ENCODE assay signal across 19 cellular contexts in the genomic region with DNA sequence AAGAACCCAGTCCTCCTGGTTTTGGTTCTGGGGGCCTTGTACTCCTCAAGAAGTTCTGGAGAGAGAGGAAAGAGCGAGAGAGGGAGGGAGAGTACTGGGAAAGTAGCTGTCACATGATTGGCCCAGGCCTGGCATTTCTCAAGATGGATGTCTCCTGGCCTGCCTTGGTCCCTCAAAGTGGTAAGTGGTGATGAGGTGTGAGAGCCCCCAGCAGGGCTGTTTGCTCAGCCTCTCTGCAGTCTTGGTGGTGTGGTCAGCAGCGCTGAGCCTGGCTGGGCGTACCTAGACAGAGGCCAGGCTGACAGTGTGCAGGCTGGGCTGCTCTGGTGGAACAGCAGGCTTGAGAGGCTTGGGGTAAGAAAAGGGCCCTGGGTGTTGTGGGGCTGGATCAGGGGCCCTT. TPM values are rescaled to one million over a fixed set of nuclear protein-coding genes. Genes with fewer than 3 reads are reported as not detected.
"Had no signal": no experiment of that assay in that cellular context is flagged by ENCODE, and none has a peak within 500 bp of the region (broad histone marks: within the 10 kb centered on the region; RNA-seq: fewer than 3 reads in every experiment).

No MANE protein-coding gene starts in this region.

- ATAC-seq: activated T-helper 17 cell treated with anti-CD3 and anti-CD28 coated beads, Interleukin-2, amount 50 U/mL, for 72 hours; body of pancreas; foreskin keratinocyte; natural killer cell had no signal

- H3K36me3 Mint-ChIP-seq: natural killer cell had no signal

- H3K27ac ChIP-seq: adrenal gland, body of pancreas, foreskin keratinocyte, hepatocyte, upper lobe of left lung had no signal

- H3K9me3 ChIP-seq: adrenal gland, body of pancreas, upper lobe of left lung had no signal

- H3K4me3 Mint-ChIP-seq: activated T-helper 17 cell treated with anti-CD3 and anti-CD28 coated beads, Interleukin-2, amount 50 U/mL, for 72 hours; natural killer cell had no signal

- H3K27ac Mint-ChIP-seq: activated T-helper 17 cell treated with anti-CD3 and anti-CD28 coated beads, Interleukin-2, amount 50 U/mL, for 72 hours; natural killer cell had no signal

- DNase-seq: activated CD4-positive, alpha-beta T cell treated with anti-CD3 and anti-CD28 coated beads, Interleukin-2, amount 50 U/mL, for 1 hour; activated CD4-positive, CD25-positive, alpha-beta regulatory T cell; activated naive CD4-positive, alpha-beta T cell treated with anti-CD3 and anti-CD28 coated beads, Interleukin-2, amount 50 U/mL, for 16 hours; activated T-cell treated with anti-CD3 and anti-CD28 coated beads for 4 hours; adrenal gland; body of pancreas; dermis blood vessel endothelial cell; foreskin keratinocyte; kidney glomerular epithelial cell; natural killer cell; nucleus accumbens; SIG-M5 had no signal

- H3K36me3 ChIP-seq: adrenal gland, upper lobe of left lung had no signal

- H3K9me3 Mint-ChIP-seq: activated T-helper 17 cell treated with anti-CD3 and anti-CD28 coated beads, Interleukin-2, amount 50 U/mL, for 72 hours; natural killer cell had no signal

- H3K4me3 ChIP-seq: adrenal gland, body of pancreas, hepatocyte, lung, upper lobe of left lung had no signal

RNA-seq across cellular contexts. Expression of a gene that starts 19.0 kb away (rescaled TPM):
- total RNA-seq: activated CD8-positive, alpha-beta memory T cell treated with anti-CD3 and anti-CD28 coated beads for 36 hours; activated T-helper 17 cell treated with anti-CD3 and anti-CD28 coated beads, Interleukin-2, amount 50 U/mL, for 72 hours; dermis blood vessel endothelial cell; foreskin keratinocyte; natural killer cell; pulmonary artery endothelial cell; T-helper 2 cell treated with Interferon-gamma antibody and Interleukin-4, amounts not matched to agents 100 ng/mL and 5 ng/mL, for 36 hours had no signal
